In genomic region chr11:93852242-93852641, GRCh38 we compare ENCODE assay signal across 28 cellular contexts. TPM values are rescaled to one million over a fixed set of nuclear protein-coding genes. Genes with fewer than 3 reads are reported as not detected.
DNase-seq lines count a peak whose midpoint lies in the region; ATAC-seq and TF ChIP-seq lines count a peak whose summit lies in the region.
"Had no signal": no experiment of that assay in that cellular context is flagged by ENCODE, and none has a peak within 500 bp of the region (broad histone marks: within the 10 kb centered on the region; RNA-seq: fewer than 3 reads in every experiment).

No MANE protein-coding gene starts in this region.

- no peaks in the 10 kb centered on the region for H3K27me3 Mint-ChIP-seq in endodermal cell (ENCODE audit: insufficient read depth)
- H3K27me3 Mint-ChIP-seq in osteocyte (ENCODE audit: unreplicated experiment) = no peaks in the 10 kb centered on the region

- TF ChIP-seq POLR2A in esophagus muscularis mucosa (IDR thresholded peaks at IDR 0.05; ENCODE audit: low read depth) = no peak

- WGBS in endodermal cell (ENCODE audit: insufficient coverage in 1 of 2, insufficient read length in 1 of 2), 2 experiments = 88 to 95% methylated on average over 5 of the region's 5 CpGs
- 97% methylated on average over 5 of the region's 5 CpGs for WGBS in esophagus muscularis mucosa
- 96 to 97% methylated on average over 5 of the region's 5 CpGs for WGBS in lung, 2 donors

- H3K4me1 ChIP-seq in endodermal cell (ENCODE audit: control insufficient read depth, insufficient read depth, low read length) (peaks cover 14% of the 10 kb centered on the region), esophagus muscularis mucosa (peaks cover 3 to 17% (median 15%) of the 10 kb centered on the region in 4 donors), lung (ENCODE audit: control insufficient read depth in 2 of 2, insufficient read depth in 2 of 2, low read length in 2 of 2) (peaks cover 0 to 2% of the 10 kb centered on the region in 2 donors)
- H3K4me1 ChIP-seq: BLaER1 had no signal

- H3K9me3 ChIP-seq in endodermal cell (ENCODE audit: control insufficient read depth, low read length) = peaks cover 3% of the 10 kb centered on the region
- H3K9me3 ChIP-seq in esophagus muscularis mucosa = no peaks in the 10 kb centered on the region
- H3K9me3 ChIP-seq in lung (ENCODE audit: control insufficient read depth in 2 of 2, insufficient read depth in 1 of 2, low read length in 1 of 2) = no peaks in the 10 kb centered on the region
- H3K9me3 ChIP-seq: BE2C had no signal

- H3K27ac ChIP-seq in endodermal cell (ENCODE audit: low read depth, low read length) = no peak overlapping the region
- H3K27ac ChIP-seq in esophagus muscularis mucosa (replicated peaks in 1 of 4) = no peak overlapping the region
- H3K27ac ChIP-seq in lung (ENCODE audit: low read depth in 1 of 2, low read length in 1 of 2) = no peak overlapping the region
- H3K27ac ChIP-seq: BLaER1 had no signal

- H3K4me1 Mint-ChIP-seq in endodermal cell = peaks cover 28% of the 10 kb centered on the region
- peaks cover 1% of the 10 kb centered on the region for H3K4me1 Mint-ChIP-seq in osteocyte (ENCODE audit: unreplicated experiment)

- H3K4me3 ChIP-seq in endodermal cell (ENCODE audit: low read length) (no peak overlapping the region), esophagus muscularis mucosa (no peak overlapping the region), lung (no peak overlapping the region)
- H3K4me3 ChIP-seq: BLaER1 had no signal

- DNase-seq in endodermal cell (peak; percentile 26), esophagus muscularis mucosa (ENCODE audit: extremely low spot score) (peak; percentile 12), lung (ENCODE audit: low spot score) (peak; percentile 27), osteocyte (ENCODE audit: extremely low spot score, unreplicated experiment) (peak; percentile 56), SW 1271 (lab: John Stamatoyannopoulos, UW) (no peak), GDM1 (lab: John Stamatoyannopoulos, UW) (no peak), NCI-H2196 (lab: John Stamatoyannopoulos, UW; ENCODE audit: unreplicated experiment) (no peak)
- DNase-seq: 8988T; ACHN; BE2C; C1 segment of cervical spinal cord; CD4-positive, alpha-beta memory T cell; CD4-positive, CD25-positive, alpha-beta regulatory T cell; CD8-positive, alpha-beta memory T cell; COR-L47; DMS 273 treated with DMSO at 0.1 percent for 48 hours; DMS153; DMS53; DMS79; DND-41; EL; GF-D8 had no signal

- H3K36me3 ChIP-seq in endodermal cell (ENCODE audit: control insufficient read depth, insufficient read depth, low read length) (no peaks in the 10 kb centered on the region), esophagus muscularis mucosa (no peaks in the 10 kb centered on the region), lung (ENCODE audit: control insufficient read depth in 2 of 2, insufficient read depth in 2 of 2, low read length in 2 of 2) (no peaks in the 10 kb centered on the region)
- H3K36me3 ChIP-seq: BE2C, BLaER1 had no signal

- no peak for ATAC-seq in lung (ENCODE audit: insufficient read depth, low FRiP score)
- ATAC-seq in SK-N-SH treated with all-trans-retinoic acid at 6 μM for 48 hours = no peak

- no peak for TF ChIP-seq EP300 in esophagus muscularis mucosa (IDR thresholded peaks at IDR 0.05)

- intact Hi-C loops in esophagus muscularis mucosa (cut with DNase I) = no loop called here

- H3K36me3 Mint-ChIP-seq in endodermal cell (ENCODE audit: low read depth) (no peaks in the 10 kb centered on the region), osteocyte (ENCODE audit: unreplicated experiment) (no peaks in the 10 kb centered on the region)
- H3K36me3 Mint-ChIP-seq: CD14-positive monocyte; CD4-positive, alpha-beta memory T cell; CD4-positive, CD25-positive, alpha-beta regulatory T cell had no signal

- no peak for TF ChIP-seq CTCF in endodermal cell (conservative IDR thresholded peaks at IDR 0.05)
- TF ChIP-seq CTCF in esophagus muscularis mucosa (IDR thresholded peaks at IDR 0.05) = no peak
- no peak for TF ChIP-seq CTCF in lung (IDR thresholded peaks at IDR 0.05; ENCODE audit: control extremely low read depth, extremely low read depth)
- no peak for TF ChIP-seq CTCF in osteocyte (IDR thresholded peaks at IDR 0.05)

- H3K9ac ChIP-seq in endodermal cell (ENCODE audit: extremely low read depth, low read length, poor library complexity, severe bottlenecking) = no peak overlapping the region
- H3K9ac ChIP-seq: BLaER1 had no signal

- H3K27ac Mint-ChIP-seq in endodermal cell = no peak overlapping the region
- no peak overlapping the region for H3K27ac Mint-ChIP-seq in osteocyte (ENCODE audit: unreplicated experiment)
- H3K27ac Mint-ChIP-seq: CD14-positive monocyte had no signal

- H3K27me3 ChIP-seq in endodermal cell (ENCODE audit: control insufficient read depth, insufficient read depth, low read length, poor library complexity, severe bottlenecking) = no peaks in the 10 kb centered on the region
- H3K27me3 ChIP-seq in esophagus muscularis mucosa = peaks cover 0 to 4% (median 0%) of the 10 kb centered on the region in 4 donors
- H3K27me3 ChIP-seq in lung (ENCODE audit: control insufficient read depth, insufficient read depth) = no peaks in the 10 kb centered on the region
- H3K27me3 ChIP-seq: BE2C had no signal

- H3K4me3 Mint-ChIP-seq in endodermal cell (no peak overlapping the region), osteocyte (ENCODE audit: unreplicated experiment) (no peak overlapping the region)
- H3K4me3 Mint-ChIP-seq: CD14-positive monocyte; CD4-positive, CD25-positive, alpha-beta regulatory T cell; CD8-positive, alpha-beta memory T cell had no signal

- H3K9me3 Mint-ChIP-seq in endodermal cell (no peaks in the 10 kb centered on the region), osteocyte (ENCODE audit: unreplicated experiment) (no peaks in the 10 kb centered on the region)
- H3K9me3 Mint-ChIP-seq: CD4-positive, alpha-beta memory T cell; CD8-positive, alpha-beta memory T cell had no signal

TF ChIP-seq in SK-N-SH treated with all-trans-retinoic acid at 6 μM for 48 hours, 23 proteins besides CTCF, POLR2A, EP300 and RAD21 (continues in another document):
- TF ChIP-seq BACH2 (CRISPR knock-in tag; IDR thresholded peaks at IDR 0.05; ENCODE audit: borderline replicate concordance) (no peak), ISL1 (CRISPR knock-in tag; IDR thresholded peaks at IDR 0.05) (no peak), ZFP30 (CRISPR knock-in tag; IDR thresholded peaks at IDR 0.05) (no peak), ARNTL (CRISPR knock-in tag; IDR thresholded peaks at IDR 0.05; ENCODE audit: borderline replicate concordance, low read depth) (no peak), TSHZ2 (CRISPR knock-in tag; IDR thresholded peaks at IDR 0.05) (no peak), ESRRG (CRISPR knock-in tag; IDR thresholded peaks at IDR 0.05) (no peak), PATZ1 (CRISPR knock-in tag; IDR thresholded peaks at IDR 0.05; ENCODE audit: borderline replicate concordance) (no peak), OSR1 (CRISPR knock-in tag; IDR thresholded peaks at IDR 0.05) (no peak)

RNA-seq across cellular contexts. Expression of gene VSTM5, which starts 1.8 kb away (rescaled TPM):
- under 1 TPM; 0.29 to 0.75 TPM for total RNA-seq in endodermal cell
- polyA plus RNA-seq in endodermal cell (2013, experiment 1 of 2) = 0.25 TPM
- 0.25 TPM for polyA plus RNA-seq in endodermal cell (2013, experiment 2 of 2)
- total RNA-seq in esophagus muscularis mucosa = under 1 TPM in 3 of 4 donors, not detected in 1; 0.17 to 0.39 (median 0.17) TPM
- total RNA-seq in lung = under 1 TPM; 0.37 to 0.58 TPM
- under 1 TPM; 0.08 to 0.13 TPM for polyA plus RNA-seq in lung
- not detected in 2 replicates for total RNA-seq in osteocyte
- total RNA-seq: A673; CD4-positive, alpha-beta memory T cell; CD4-positive, CD25-positive, alpha-beta regulatory T cell; CD8-positive, alpha-beta memory T cell; Daoy; G401 had no signal
- polyA plus RNA-seq: CD14-positive monocyte; CD4-positive, alpha-beta memory T cell; CD8-positive, alpha-beta memory T cell had no signal

Comparison
In these comparisons a context has a peak if more than half of its experiments do, and no peak if none do; other contexts are left out.
1. DNase-seq: peak in endodermal cell (single experiment), esophagus muscularis mucosa (single experiment), lung (single experiment) and osteocyte (single experiment); none in SW 1271 (0 of 2), GDM1 (single experiment) and NCI-H2196 (single experiment).